Comparison of ENCODE assay signal across 8 cellular contexts in genomic region chr18:32771169-32771751, GRCh38. TPM values are rescaled to one million over a fixed set of nuclear protein-coding genes. Genes with fewer than 3 reads are reported as not detected.
DNase-seq lines count a peak whose midpoint lies in the region; ATAC-seq and TF ChIP-seq lines count a peak whose summit lies in the region.

No MANE protein-coding gene starts in this region.

- peaks cover 0 to 9% (median 0%) of the 10 kb centered on the region in 5 donors for H3K9me3 Mint-ChIP-seq in CD8-positive, alpha-beta memory T cell
- peaks cover 1 to 8% (median 5%) of the 10 kb centered on the region in 6 donors for H3K9me3 Mint-ChIP-seq in immature natural killer cell

- H4K20me1 ChIP-seq in mammary epithelial cell (ENCODE audit: insufficient read depth, low read length), result no peaks in the 10 kb centered on the region

- H3K4me3 Mint-ChIP-seq in CD8-positive, alpha-beta memory T cell, result peak overlapping the region in 6 of 7 donors; percentile 29 to 75 (median 36)
- no peak overlapping the region for H3K4me3 Mint-ChIP-seq in immature natural killer cell

- 0% methylated on average over 3 of the region's 37 CpGs for WGBS in mammary epithelial cell (ENCODE audit: low coverage, missing lambda C conversion rate)

- DNase-seq in CD8-positive, alpha-beta memory T cell, result no peak
- DNase-seq in NAMALWA (ENCODE audit: low spot score) (peak; percentile 46), mammary epithelial cell (no peak), NCI-H1048 (lab: John Stamatoyannopoulos, UW) (no peak), immature natural killer cell (no peak), CD1c-positive myeloid dendritic cell (ENCODE audit: extremely low spot score) (no peak)

- no peaks in the 10 kb centered on the region for H3K4me1 ChIP-seq in CD8-positive, alpha-beta memory T cell (ENCODE audit: insufficient read depth, low read length)
- no peaks in the 10 kb centered on the region for H3K4me1 ChIP-seq in mammary epithelial cell (ENCODE audit: insufficient read depth, low read length)
- peaks cover 22% of the 10 kb centered on the region for H3K4me1 ChIP-seq in muscle layer of colon (ENCODE audit: insufficient read depth, low read length)

- H3K9ac ChIP-seq in mammary epithelial cell (ENCODE audit: insufficient read depth, low read length) (no peak overlapping the region), muscle layer of colon (ENCODE audit: low read length) (no peak overlapping the region)

- intact Hi-C loops in mammary epithelial cell (cut with micrococcal nuclease), result no loop called here

- CTCF ChIA-PET in CD8-positive, alpha-beta memory T cell (lab: Charles Lee), result no interaction called here
- CTCF ChIA-PET in mammary epithelial cell (lab: Charles Lee; ENCODE audit: low non-redundant PET), result no interaction called here

- H3K27me3 ChIP-seq in CD8-positive, alpha-beta memory T cell (ENCODE audit: insufficient read depth, low read length, poor library complexity, severe bottlenecking), result peaks cover 5% of the 10 kb centered on the region
- peaks cover 35% of the 10 kb centered on the region for H3K27me3 ChIP-seq in mammary epithelial cell (ENCODE audit: insufficient read depth, low read length)
- peaks cover 5 to 31% of the 10 kb centered on the region in 2 donors for H3K27me3 ChIP-seq in muscle layer of colon (ENCODE audit: control insufficient read depth in 1 of 2, insufficient read depth in 2 of 2, low read length in 2 of 2)

- H3K27ac ChIP-seq in CD8-positive, alpha-beta memory T cell (ENCODE audit: low read depth, low read length), result no peak overlapping the region
- no peak overlapping the region for H3K27ac ChIP-seq in mammary epithelial cell (ENCODE audit: insufficient read depth, low read depth, low read length)
- H3K27ac ChIP-seq in muscle layer of colon (ENCODE audit: low read depth, low read length), result no peak overlapping the region

- POLR2A ChIA-PET in CD8-positive, alpha-beta memory T cell (lab: Charles Lee), result no interaction called here

- no peak for ATAC-seq in GM19463 (IDR thresholded peaks at IDR 0.05; ENCODE audit: unreplicated experiment)

- H3K27ac Mint-ChIP-seq in CD8-positive, alpha-beta memory T cell, result no peak overlapping the region
- H3K27ac Mint-ChIP-seq in immature natural killer cell, result no peak overlapping the region

- dilution Hi-C loops in mammary epithelial cell (cut with HindIII; ENCODE audit: low sequenced_read_pairs), result no loop called here

- H3K9me3 ChIP-seq in CD8-positive, alpha-beta memory T cell (ENCODE audit: low read length), result no peaks in the 10 kb centered on the region
- H3K9me3 ChIP-seq in mammary epithelial cell (replicated peaks; ENCODE audit: insufficient read depth, low read length) (no peaks in the 10 kb centered on the region), muscle layer of colon (ENCODE audit: low read length) (no peaks in the 10 kb centered on the region)

- no peaks in the 10 kb centered on the region for H3K36me3 ChIP-seq in CD8-positive, alpha-beta memory T cell (ENCODE audit: insufficient read depth, low read length)
- H3K36me3 ChIP-seq in mammary epithelial cell (ENCODE audit: insufficient read depth, low read length) (no peaks in the 10 kb centered on the region), muscle layer of colon (ENCODE audit: insufficient read depth, low read length) (no peaks in the 10 kb centered on the region)

- H2AFZ ChIP-seq in mammary epithelial cell (ENCODE audit: low read depth, low read length), result peak overlapping the region; percentile 44

- peaks cover 0 to 8% (median 0%) of the 10 kb centered on the region in 3 donors for H3K36me3 Mint-ChIP-seq in CD8-positive, alpha-beta memory T cell
- peaks cover 0 to 5% (median 0%) of the 10 kb centered on the region in 3 donors for H3K36me3 Mint-ChIP-seq in immature natural killer cell

- in situ Hi-C loops in mammary epithelial cell (cut with MboI; ENCODE audit: low sequenced_read_pairs in 2 of 2), result no loop called here

- peak overlapping the region; percentile 63 for H3K4me2 ChIP-seq in mammary epithelial cell (ENCODE audit: insufficient read depth, low read depth, low read length)

- no peak overlapping the region for H3K4me3 ChIP-seq in CD8-positive, alpha-beta memory T cell (ENCODE audit: low read length)
- H3K4me3 ChIP-seq in mammary epithelial cell (replicated peaks in 1 of 3; ENCODE audit: insufficient read depth in 1 of 3, low read depth in 2 of 3, low read length in 3 of 3), result no peak overlapping the region
- peak overlapping the region; percentile 52 to 77 for H3K4me3 ChIP-seq in muscle layer of colon (ENCODE audit: low read depth in 1 of 2, low read length in 2 of 2)

- peaks cover 2 to 28% (median 4%) of the 10 kb centered on the region in 3 donors for H3K4me1 Mint-ChIP-seq in CD8-positive, alpha-beta memory T cell
- H3K4me1 Mint-ChIP-seq in immature natural killer cell, result no peaks in the 10 kb centered on the region

- no peaks in the 10 kb centered on the region for H3K79me2 ChIP-seq in mammary epithelial cell (ENCODE audit: insufficient read depth, low read length)

- BruUV-seq in mammary epithelial cell (replicated peaks; lab: Mats Ljungman, UMichigan), result no TSS peak

- TF ChIP-seq CTCF in mammary epithelial cell (conservative IDR thresholded peaks at IDR 0.05 in 1 of 2, IDR thresholded peaks at IDR 0.05 in 1 of 2; ENCODE audit: extremely low read depth in 1 of 2, insufficient read depth in 1 of 2, low read depth in 1 of 2, low read length in 2 of 2), result no peak

- H3K27me3 Mint-ChIP-seq in CD8-positive, alpha-beta memory T cell, result peaks cover 27 to 66% of the 10 kb centered on the region in 2 donors
- peaks cover 5 to 16% (median 14%) of the 10 kb centered on the region in 3 donors for H3K27me3 Mint-ChIP-seq in immature natural killer cell (ENCODE audit: low read depth in 3 of 3)

RNA-seq across cellular contexts. Expression of gene KLHL14, which starts 1.6 kb away (rescaled TPM):
- not detected for total RNA-seq in CD8-positive, alpha-beta memory T cell
- not detected for polyA plus RNA-seq in CD8-positive, alpha-beta memory T cell
- not detected for total RNA-seq in mammary epithelial cell
- not detected for polyA plus RNA-seq in mammary epithelial cell
- polyA minus RNA-seq in mammary epithelial cell, result not detected
- polyA plus RNA-seq in immature natural killer cell, result under 1 TPM in 1 of 3 donors, not detected in 2; 0.07 TPM

Comparison
In these comparisons a context has a peak if more than half of its experiments do, and no peak if none do; other contexts are left out.
1. H3K4me3 ChIP-seq: peak in muscle layer of colon (2 of 2); none in CD8-positive, alpha-beta memory T cell (single experiment) and mammary epithelial cell (0 of 3).
2. H3K4me3 Mint-ChIP-seq: peak in CD8-positive, alpha-beta memory T cell (6 of 7); none in immature natural killer cell (0 of 5).